In genomic region chr17:44901323-44901965, GRCh38 we compare ENCODE assay signal across 1 cellular context.
A peak's percentile ranks its signal among the peaks of the same experiment; 100 is the strongest.
TF ChIP-seq lines count a peak whose summit lies in the region.

No MANE protein-coding gene starts in this region.

TF ChIP-seq in IMR-90, 13 proteins besides CTCF, POLR2A, EP300 and RAD21:
- TF ChIP-seq MAFK (IDR thresholded peaks at IDR 0.05; ENCODE audit: low read depth, low read length), result no peak
- TF ChIP-seq FOS (IDR thresholded peaks at IDR 0.05; ENCODE audit: low read depth, low read length), result peak; percentile 66
- peak; percentile 31; the same call in 1 of the 2 replicates for TF ChIP-seq SMC3 (IDR thresholded peaks at IDR 0.05; ENCODE audit: low read depth, low read length)
TF ChIP-seq in IMR-90: peak in this region for 2.
